11 cellular contexts compared by ENCODE assay signal in the genomic region with DNA sequence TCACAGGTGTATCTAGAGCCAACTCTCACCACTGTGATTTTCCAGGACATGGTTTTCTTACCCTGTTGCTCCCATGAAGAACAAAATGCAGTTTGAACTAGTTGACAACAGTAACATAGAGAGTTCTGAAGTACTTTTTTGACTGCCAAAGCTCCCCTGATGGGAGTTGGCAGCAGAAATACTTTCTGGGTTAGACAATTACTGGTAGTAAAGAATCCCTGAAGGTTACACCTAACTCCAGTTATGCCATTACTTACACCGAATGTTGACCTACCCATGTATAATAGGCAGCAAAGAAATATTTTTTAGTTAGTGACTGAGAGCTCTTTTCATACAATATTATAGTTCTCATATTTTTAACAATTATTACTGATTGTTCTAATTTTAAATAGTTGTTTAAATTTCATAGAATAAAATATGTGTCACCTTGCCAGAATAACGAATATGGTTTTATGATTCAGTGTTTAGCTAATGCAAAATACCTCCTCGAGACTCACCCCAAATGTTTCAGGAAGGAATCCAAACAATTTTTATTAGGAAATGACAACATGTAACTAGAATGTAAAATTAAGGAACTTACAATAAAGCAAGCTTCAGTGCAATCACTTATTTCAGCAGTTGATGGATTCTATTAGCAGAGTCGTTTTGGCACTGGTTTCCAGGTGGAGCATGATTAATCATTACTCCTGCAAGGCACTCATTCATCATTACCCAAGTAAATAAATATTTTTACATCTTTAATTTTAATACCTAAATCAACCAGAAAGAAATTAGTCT.
A peak's percentile ranks its signal among the peaks of the same experiment; 100 is the strongest.
DNase-seq lines count a peak whose midpoint lies in the region; ATAC-seq and TF ChIP-seq lines count a peak whose summit lies in the region.
"Had no signal": no experiment of that assay in that cellular context is flagged by ENCODE, and none has a peak within 500 bp of the region (broad histone marks: within the 10 kb centered on the region; RNA-seq: fewer than 3 reads in every experiment).

No MANE protein-coding gene starts in this region.

- H3K4me1 ChIP-seq in GM23248 (ENCODE audit: insufficient read depth) (peaks cover 59% of the 10 kb centered on the region), smooth muscle cell (ENCODE audit: low read depth) (peaks cover 7% of the 10 kb centered on the region)

- no peaks in the 10 kb centered on the region for H3K36me3 ChIP-seq in GM23248 (ENCODE audit: low read depth)
- no peaks in the 10 kb centered on the region for H3K36me3 ChIP-seq in SK-N-MC (ENCODE audit: insufficient read depth, low read length)
- no peaks in the 10 kb centered on the region for H3K36me3 ChIP-seq in smooth muscle cell (ENCODE audit: low read depth)
- H3K36me3 ChIP-seq: thoracic aorta had no signal

- TF ChIP-seq CTCF in fibroblast of mammary gland (conservative IDR thresholded peaks at IDR 0.05; ENCODE audit: control insufficient read depth, insufficient read depth, low read depth, low read length), result no peak
- no peak for TF ChIP-seq CTCF in smooth muscle cell (IDR thresholded peaks at IDR 0.05; ENCODE audit: borderline replicate concordance, insufficient read depth, poor library complexity, severe bottlenecking)

- H4K20me1 ChIP-seq in GM23248 (ENCODE audit: insufficient read depth) (no peaks in the 10 kb centered on the region), smooth muscle cell (ENCODE audit: low read depth) (no peaks in the 10 kb centered on the region)

- H3K9ac ChIP-seq in GM23248 (peak overlapping the region; percentile 37; the same call in 1 of the 2 replicates), SK-N-MC (ENCODE audit: insufficient read length) (no peak overlapping the region), smooth muscle cell (ENCODE audit: low read depth) (no peak overlapping the region)

- peak overlapping the region; percentile 89 for H3K27ac ChIP-seq in GM23248
- H3K27ac ChIP-seq in SK-N-MC, result peak overlapping the region; percentile 10; the same call in 1 of the 2 replicates
- H3K27ac ChIP-seq in smooth muscle cell (ENCODE audit: low read depth), result peak overlapping the region; percentile 57
- H3K27ac ChIP-seq: thoracic aorta had no signal

- H2AFZ ChIP-seq in GM23248 (peak overlapping the region; percentile 32; the same call in 1 of the 2 replicates), smooth muscle cell (ENCODE audit: low read depth) (no peak overlapping the region)

- H3F3A ChIP-seq in GM23248 (ENCODE audit: insufficient read depth), result peaks cover 28% of the 10 kb centered on the region
- no peaks in the 10 kb centered on the region for H3F3A ChIP-seq in smooth muscle cell (ENCODE audit: low read depth)

- no peak for ATAC-seq in GM18909 (IDR thresholded peaks at IDR 0.05; ENCODE audit: poor library complexity, unreplicated experiment)

- H3K9me3 ChIP-seq in GM23248 (ENCODE audit: low read depth) (no peaks in the 10 kb centered on the region), SK-N-MC (ENCODE audit: low read depth, low read length) (no peaks in the 10 kb centered on the region), smooth muscle cell (replicated peaks; ENCODE audit: low read depth) (no peaks in the 10 kb centered on the region)
- H3K9me3 ChIP-seq: thoracic aorta had no signal

- H3K79me2 ChIP-seq in GM23248 (ENCODE audit: insufficient read depth) (no peaks in the 10 kb centered on the region), smooth muscle cell (ENCODE audit: low read depth) (no peaks in the 10 kb centered on the region)

- in situ Hi-C loops in GM23248 (cut with MboI), result no loop called here

- H3K4me3 ChIP-seq in GM23248 (peak overlapping the region; percentile 43), SK-N-MC (no peak overlapping the region), fibroblast of mammary gland (ENCODE audit: control insufficient read depth, low read depth, low read length) (no peak overlapping the region), smooth muscle cell (no peak overlapping the region)
- H3K4me3 ChIP-seq: thoracic aorta had no signal

- H3K4me2 ChIP-seq in GM23248 (ENCODE audit: unreplicated experiment) (peak overlapping the region; percentile 82), smooth muscle cell (peak overlapping the region; percentile 67)

- DNase-seq in GM23248 (peak; percentile 71), SK-N-MC (ENCODE audit: low read depth, low spot score) (no peak), fibroblast of mammary gland (ENCODE audit: low read depth) (peak; percentile 69), smooth muscle cell (lab: John Stamatoyannopoulos, UW; ENCODE audit: unreplicated experiment) (no peak)
- no peak for DNase-seq in stimulated activated CD4-positive, alpha-beta T cell treated with anti-CD3 and anti-CD28 coated beads, Interleukin-4, amount 100 ng/mL, for 1 hour
- DNase-seq in effector CD4-positive, alpha-beta T cell, result no peak
- DNase-seq: activated gamma-delta T cell; effector memory CD4-positive, alpha-beta T cell; glutamatergic neuron had no signal

- 13 to 16% methylated on average over 4 of the region's 4 CpGs for WGBS in GM23248 (ENCODE audit: low coverage in 1 of 2, low lambda C conversion rate in 2 of 2, missing lambda C conversion rate in 2 of 2), 2 experiments
- 86% methylated on average over 4 of the region's 4 CpGs for WGBS in smooth muscle cell (ENCODE audit: low lambda C conversion rate)

- H3K9me2 ChIP-seq in GM23248 (ENCODE audit: insufficient read depth), result no peaks in the 10 kb centered on the region; the same call in 1 of the 2 replicates

- no peaks in the 10 kb centered on the region for H3K27me3 ChIP-seq in GM23248 (replicated peaks; ENCODE audit: insufficient read depth)
- no peaks in the 10 kb centered on the region for H3K27me3 ChIP-seq in smooth muscle cell (ENCODE audit: low read depth)

Comparison
In these comparisons a context has a peak if more than half of its experiments do, and no peak if none do; other contexts are left out.
1. DNase-seq: peak in GM23248 (single experiment) and fibroblast of mammary gland (single experiment); none in SK-N-MC (single experiment), smooth muscle cell (single experiment), stimulated activated CD4-positive, alpha-beta T cell treated with anti-CD3 and anti-CD28 coated beads, Interleukin-4, amount 100 ng/mL, for 1 hour (single experiment) and effector CD4-positive, alpha-beta T cell (single experiment).
2. H3K27ac ChIP-seq: peak in every context shown above with its lines; median percentile 89 in GM23248; 57 in smooth muscle cell; 10 in SK-N-MC.